8 cellular contexts compared by ENCODE assay signal in the genomic region with DNA sequence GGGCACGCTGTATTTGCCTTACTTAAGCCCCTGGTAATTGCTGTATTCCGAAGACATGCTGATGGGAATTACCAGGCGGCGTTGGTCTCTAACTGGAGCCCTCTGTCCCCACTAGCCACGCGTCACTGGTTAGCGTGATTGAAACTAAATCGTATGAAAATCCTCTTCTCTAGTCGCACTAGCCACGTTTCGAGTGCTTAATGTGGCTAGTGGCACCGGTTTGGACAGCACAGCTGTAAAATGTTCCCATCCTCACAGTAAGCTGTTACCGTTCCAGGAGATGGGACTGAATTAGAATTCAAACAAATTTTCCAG. TPM values are rescaled to one million over a fixed set of nuclear protein-coding genes. Genes with fewer than 3 reads are reported as not detected.
DNase-seq lines count a peak whose midpoint lies in the region; ATAC-seq and TF ChIP-seq lines count a peak whose summit lies in the region.

No MANE protein-coding gene starts in this region.

- H3K23me2 ChIP-seq in H9 (ENCODE audit: insufficient read length, low read depth, low read length, poor library complexity, severe bottlenecking), result peaks cover 10% of the 10 kb centered on the region

- H3K18ac ChIP-seq in H9 (ENCODE audit: insufficient read length, low read depth, low read length), result peak overlapping the region; percentile 97

- H2BK120ac ChIP-seq in H9 (ENCODE audit: low read depth, low read length, poor library complexity, severe bottlenecking), result no peak overlapping the region

- H3T11ph ChIP-seq in H9 (ENCODE audit: low read length), result peak overlapping the region; percentile 84

- no peaks in the 10 kb centered on the region for H3K9me3 ChIP-seq in H9 (ENCODE audit: control insufficient read depth, low read depth, low read length)

- H3K4me2 ChIP-seq in H9 (ENCODE audit: insufficient read depth, insufficient read length, low read length), result peak overlapping the region; percentile 96

- no CpG with 5 or more reads among the region's 13 CpGs for WGBS in H9 (ENCODE audit: extremely low coverage, insufficient read length, low lambda C conversion rate)

- no peak overlapping the region for H2AK5ac ChIP-seq in H9 (ENCODE audit: insufficient read length, low read length)

- no peaks in the 10 kb centered on the region for H3K79me1 ChIP-seq in H9 (ENCODE audit: insufficient read depth, low read depth, low read length, poor library complexity, severe bottlenecking)

- H4K5ac ChIP-seq in H9 (ENCODE audit: insufficient read length, low read depth, low read length), result peak overlapping the region; percentile 98

- no peaks in the 10 kb centered on the region for H3K79me2 ChIP-seq in H9 (ENCODE audit: insufficient read depth, low read length)

- H3K27me3 Mint-ChIP-seq in H9 (ENCODE audit: low read depth) (no peaks in the 10 kb centered on the region), natural killer cell (ENCODE audit: low read depth in 2 of 2) (no peaks in the 10 kb centered on the region)

- H2BK15ac ChIP-seq in H9 (ENCODE audit: low read depth, low read length), result no peak overlapping the region; the same call in 1 of the 2 replicates

- H4K8ac ChIP-seq in H9 (replicated peaks; ENCODE audit: insufficient read length, low read depth, low read length), result peak overlapping the region; percentile 98

- no peak overlapping the region for H3K4ac ChIP-seq in H9 (ENCODE audit: low read depth, low read length)

- peak overlapping the region; percentile 80; the same call in 1 of the 2 replicates for H3K14ac ChIP-seq in H9 (ENCODE audit: insufficient read depth, low read length)

- H3K27me3 ChIP-seq in H9 (ENCODE audit: insufficient read depth, low read length), result no peaks in the 10 kb centered on the region

- H3K27ac Mint-ChIP-seq in H9 (peak overlapping the region; percentile 93 to 99 (median 96); a peak in 6 of 7 replicates), natural killer cell (peak overlapping the region; percentile 98 to 100)

- intact Hi-C loops in natural killer cell (cut with micrococcal nuclease), result loop anchor here (10.0 kb wide), 1 partner anchor 281 kb away; a partner anchor contains a TSS

- H3K4me1 Mint-ChIP-seq in H9 (peaks cover 10% of the 10 kb centered on the region in 2 experiments; a peak in 3 of 4 replicates), natural killer cell (peaks cover 14 to 17% of the 10 kb centered on the region in 2 donors)

- no peak for TF ChIP-seq POLR2A in erythroblast (IDR thresholded peaks at IDR 0.05; ENCODE audit: low read length)

- no peak for TF ChIP-seq CTCF in H9 (conservative IDR thresholded peaks at IDR 0.05)
- no peak for TF ChIP-seq CTCF in coronary artery (IDR thresholded peaks at IDR 0.05)
- no peak for TF ChIP-seq CTCF in natural killer cell (IDR thresholded peaks at IDR 0.05)

- H2BK5ac ChIP-seq in H9 (ENCODE audit: insufficient read length, low read length), result no peak overlapping the region

- H3K27ac ChIP-seq in H9 (ENCODE audit: insufficient read length, low read depth, low read length), result peak overlapping the region; percentile 14
- peak overlapping the region; percentile 94 to 99 for H3K27ac ChIP-seq in coronary artery

- H3K23ac ChIP-seq in H9 (ENCODE audit: insufficient read length, low read depth, low read length), result no peak overlapping the region

- DNase-seq in H9 (no peak), NCI-H1092 (lab: John Stamatoyannopoulos, UW) (peak; percentile 34), coronary artery (ENCODE audit: low spot score) (no peak), natural killer cell (no peak), RKO (ENCODE audit: low spot score) (no peak), erythroblast (lab: John Stamatoyannopoulos, UW) (no peak)
- DNase-seq in stimulated activated CD4-positive, alpha-beta T cell treated with anti-CD3 and anti-CD28 coated beads, Interleukin-2, amount 100 ng/mL, for 48 hours, result no peak

- H2BK12ac ChIP-seq in H9 (ENCODE audit: insufficient read length, low read depth, low read length), result no peak overlapping the region

- H3K4me3 ChIP-seq in coronary artery, result peak overlapping the region; percentile 88

- no peak overlapping the region for H3K56ac ChIP-seq in H9 (ENCODE audit: insufficient read length, low read depth, low read length)

- H3K4me3 Mint-ChIP-seq in H9, result peak overlapping the region; percentile 88 to 89
- peak overlapping the region; percentile 98 for H3K4me3 Mint-ChIP-seq in natural killer cell

- H4K91ac ChIP-seq in H9 (ENCODE audit: insufficient read length, low read depth, low read length), result no peak overlapping the region

- H3K36me3 Mint-ChIP-seq in H9 (ENCODE audit: insufficient read depth in 1 of 3, low read depth in 3 of 3) (peaks cover 4 to 23% (median 14%) of the 10 kb centered on the region in 3 experiments; a peak in 6 of 7 replicates), natural killer cell (no peaks in the 10 kb centered on the region)

- no peaks in the 10 kb centered on the region for H4K20me1 ChIP-seq in H9 (ENCODE audit: control insufficient read depth, insufficient read depth, insufficient read length)

- ATAC-seq in GM18520 (IDR thresholded peaks at IDR 0.05; ENCODE audit: unreplicated experiment) (peak; percentile 31), natural killer cell (no peak)

- peak overlapping the region; percentile 10 for H2AFZ ChIP-seq in H9 (ENCODE audit: low read length)

- no peaks in the 10 kb centered on the region for H3K4me1 ChIP-seq in H9 (ENCODE audit: insufficient read depth, low read length)

- no peak overlapping the region for H2BK20ac ChIP-seq in H9 (ENCODE audit: low read depth, low read length, poor library complexity, severe bottlenecking)

- peak overlapping the region; percentile 99 for H3K9ac ChIP-seq in H9 (ENCODE audit: extremely low read depth, insufficient read length, low read length)

- H3K9me3 Mint-ChIP-seq in H9, result no peaks in the 10 kb centered on the region
- no peaks in the 10 kb centered on the region for H3K9me3 Mint-ChIP-seq in natural killer cell

RNA-seq across cellular contexts. Expression of a gene that starts 0.7 kb away (rescaled TPM):
- total RNA-seq in H9 (2021), result 16.8 and 17.0 TPM in 2 replicates
- 1 to 10 TPM; 3.6 to 4.3 (median 3.6) TPM for total RNA-seq in natural killer cell

RNA-seq across cellular contexts. Expression of a gene that starts 0.8 kb away (rescaled TPM):
- total RNA-seq in H9 (2021) (0.20 TPM in 1 of 2 replicates, not detected in the other), natural killer cell (under 1 TPM in 1 of 3 donors, not detected in 2; 0.23 TPM)
